Comparison of ENCODE assay signal across 12 cellular contexts in the genomic region with DNA sequence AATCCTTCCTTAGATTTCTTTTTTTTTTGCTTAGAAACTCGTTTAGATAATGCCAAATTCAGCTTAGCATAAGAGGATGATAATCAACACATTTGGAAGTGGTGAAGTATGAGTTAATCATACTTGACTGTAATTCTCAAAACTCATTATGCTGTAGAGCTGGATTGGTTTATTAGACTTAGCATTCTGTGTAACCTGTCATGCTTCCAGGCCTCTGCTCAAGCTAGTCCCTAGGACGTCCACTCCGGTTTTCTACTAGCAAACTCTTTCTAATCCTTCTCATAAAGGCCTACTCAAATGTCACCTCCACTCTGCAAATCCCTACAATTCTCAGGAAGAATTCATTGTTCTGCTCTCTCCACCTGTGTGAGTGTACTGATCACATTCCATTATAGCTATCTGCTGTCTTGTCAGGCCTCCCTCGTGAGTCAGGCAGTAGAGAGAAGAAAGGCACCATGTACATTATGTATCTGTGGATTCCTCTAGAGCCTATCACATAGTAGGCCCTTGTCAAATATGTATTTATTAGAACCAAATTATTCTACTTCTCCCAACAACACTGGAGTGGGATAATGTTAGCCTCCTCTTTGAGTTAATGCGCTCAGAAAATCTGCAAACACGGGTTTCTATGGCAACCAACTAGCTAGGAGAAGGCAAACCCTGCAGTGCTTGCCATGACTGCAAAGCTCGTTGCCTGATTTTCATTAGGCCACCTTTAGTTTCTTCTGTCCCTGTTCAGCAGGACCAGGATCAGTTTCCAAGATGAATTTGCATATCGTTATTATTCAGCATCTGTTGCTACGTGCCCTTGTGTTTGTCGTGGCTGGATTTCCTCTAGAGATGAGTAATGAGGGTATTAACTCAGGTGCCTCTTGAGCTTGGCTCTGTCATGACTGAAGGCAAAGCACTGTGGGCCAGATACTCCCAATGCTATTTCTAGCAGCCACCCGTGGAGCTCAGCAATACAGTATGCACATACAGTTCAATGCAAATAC. TPM values are rescaled to one million over a fixed set of nuclear protein-coding genes. Genes with fewer than 3 reads are reported as not detected.
A peak's percentile ranks its signal among the peaks of the same experiment; 100 is the strongest.
DNase-seq lines count a peak whose midpoint lies in the region; ATAC-seq and TF ChIP-seq lines count a peak whose summit lies in the region.
"Had no signal": no experiment of that assay in that cellular context is flagged by ENCODE, and none has a peak within 500 bp of the region (broad histone marks: within the 10 kb centered on the region; RNA-seq: fewer than 3 reads in every experiment).

No MANE protein-coding gene starts in this region.

- H3K27ac ChIP-seq in caudate nucleus (ENCODE audit: low read depth, low read length): peak overlapping the region; percentile 68
- no peak overlapping the region for H3K27ac ChIP-seq in psoas muscle
- H3K27ac ChIP-seq: brain microvascular endothelial cell, SK-N-MC had no signal

- peak; percentile 79 for ATAC-seq in HG02973 (IDR thresholded peaks at IDR 0.05; ENCODE audit: unreplicated experiment)
- ATAC-seq in psoas muscle: no peak
- ATAC-seq: HCT116 had no signal

- TF ChIP-seq CTCF in psoas muscle (IDR thresholded peaks at IDR 0.05): no peak

- DNase-seq in DMS53 (lab: John Stamatoyannopoulos, UW): peak; percentile 96
- DNase-seq in NCI-H2081 (lab: John Stamatoyannopoulos, UW): peak; percentile 60 to 72
- peak in 30 of 61 donors; percentile 8 to 79 (median 41) for DNase-seq in caudate nucleus (lab: John Stamatoyannopoulos, UW)
- no peak for DNase-seq in stimulated activated naive CD4-positive, alpha-beta T cell (lab: John Stamatoyannopoulos, UW)
- no peak for DNase-seq in psoas muscle
- no peak for DNase-seq in epidermal melanocyte (ENCODE audit: insufficient read length, low spot score)
- DNase-seq in NCI-H2107 treated with DMSO at 0.1 percent for 48 hours (lab: John Stamatoyannopoulos, UW; ENCODE audit: unreplicated experiment): no peak
- DNase-seq: brain microvascular endothelial cell had no signal

- WGBS in psoas muscle, 3 donors: 36 to 45% (median 37%) methylated on average over 11 of the region's 11 CpGs

- H3K27me3 ChIP-seq in psoas muscle (ENCODE audit: insufficient read depth in 3 of 3, low read length in 2 of 3): peaks cover 0 to 2% (median 0%) of the 10 kb centered on the region in 3 donors
- H3K27me3 ChIP-seq: brain microvascular endothelial cell had no signal

- no peaks in the 10 kb centered on the region for H3K9me3 ChIP-seq in psoas muscle

- no peaks in the 10 kb centered on the region for H3K36me3 ChIP-seq in psoas muscle (ENCODE audit: insufficient read depth in 1 of 2, low read depth in 1 of 2)
- H3K36me3 ChIP-seq: brain microvascular endothelial cell had no signal

- H3K4me1 ChIP-seq in psoas muscle: peaks cover 6% of the 10 kb centered on the region

- H3K4me3 ChIP-seq in psoas muscle: no peak overlapping the region
- H3K4me3 ChIP-seq: SK-N-MC had no signal

- intact Hi-C loops in psoas muscle (cut with DNase I): no loop called here

RNA-seq across cellular contexts. Expression of a gene that starts 30.7 kb away (rescaled TPM):
- total RNA-seq in psoas muscle: not detected
- polyA plus RNA-seq in psoas muscle: under 1 TPM in 1 of 3 donors, not detected in 2; 0.07 TPM
- total RNA-seq: activated CD8-positive, alpha-beta memory T cell treated with anti-CD3 and anti-CD28 coated beads for 36 hours had no signal

Comparison
In these comparisons a context has a peak if more than half of its experiments do, and no peak if none do; other contexts are left out.
1. DNase-seq: peak in DMS53 (single experiment) and NCI-H2081 (2 of 2); none in stimulated activated naive CD4-positive, alpha-beta T cell (0 of 6), psoas muscle (0 of 2), epidermal melanocyte (single experiment) and NCI-H2107 treated with DMSO at 0.1 percent for 48 hours (single experiment).